In the genomic region with DNA sequence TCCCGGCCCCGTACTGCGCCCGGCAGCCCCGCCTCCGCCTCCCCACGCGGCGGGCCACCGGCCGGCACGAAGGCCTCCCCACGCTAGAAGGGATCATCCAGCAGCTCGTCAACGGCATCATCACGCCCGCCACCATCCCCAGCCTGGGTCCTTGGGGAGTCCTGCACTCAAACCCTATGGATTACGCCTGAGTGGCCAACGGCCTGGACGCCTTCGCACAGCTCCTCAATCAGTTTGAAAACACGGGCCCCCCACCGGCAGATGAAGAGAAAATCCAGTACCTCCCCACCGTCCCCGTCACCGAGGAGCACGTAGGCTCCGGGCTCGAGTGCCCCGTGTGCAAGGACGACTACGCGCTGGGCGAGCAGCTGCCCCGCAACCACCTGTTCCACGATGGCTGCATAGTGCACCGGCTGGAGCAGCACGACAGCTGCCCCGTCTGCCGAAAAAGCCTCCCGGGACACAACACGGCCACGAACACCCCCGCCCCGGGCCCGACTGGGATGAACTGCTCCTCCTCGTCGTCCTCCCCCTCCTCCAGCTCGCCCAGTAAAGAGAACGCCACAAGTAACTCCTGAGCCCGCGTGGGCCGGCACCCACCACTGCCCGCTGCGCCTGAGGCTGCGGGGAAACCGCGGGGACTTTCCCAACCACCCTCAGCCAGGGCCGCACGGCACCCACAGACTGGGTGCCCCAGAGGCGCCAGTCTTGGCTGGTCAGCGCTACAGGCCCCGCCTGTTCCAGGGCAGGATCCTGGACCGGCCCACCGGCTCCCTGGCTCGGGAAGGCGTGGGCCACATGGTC, we compare ENCODE assay signal across 9 cellular contexts. TPM values are rescaled to one million over a fixed set of nuclear protein-coding genes. Genes with fewer than 3 reads are reported as not detected.
A peak's percentile ranks its signal among the peaks of the same experiment; 100 is the strongest.
DNase-seq lines count a peak whose midpoint lies in the region; ATAC-seq, FAIRE-seq and TF ChIP-seq lines count a peak whose summit lies in the region.
"Had no signal": no experiment of that assay in that cellular context is flagged by ENCODE, and none has a peak within 500 bp of the region (broad histone marks: within the 10 kb centered on the region; RNA-seq: fewer than 3 reads in every experiment).

No MANE protein-coding gene starts in this region.

- peak overlapping the region; percentile 43 for H4K8ac ChIP-seq in neuronal stem cell (ENCODE audit: low read depth, low read length)

- DNase-seq in AG09309 (ENCODE audit: low read depth), result no peak
- peak in 3 of 5 experiments; percentile 8 to 37 (median 13) for DNase-seq in T-helper 2 cell
- no peak for DNase-seq in central memory CD8-positive, alpha-beta T cell (ENCODE audit: low spot score in 2 of 2)
- no peak for DNase-seq in neuronal stem cell (ENCODE audit: low spot score)
- no peak for DNase-seq in urothelium cell line (ENCODE audit: low spot score)

- H3K4me3 Mint-ChIP-seq in central memory CD8-positive, alpha-beta T cell, result peak overlapping the region; percentile 70

- H2BK5ac ChIP-seq in neuronal stem cell (ENCODE audit: low read length), result peak overlapping the region; percentile 6

- peak overlapping the region; percentile 48 for H3K18ac ChIP-seq in neuronal stem cell (ENCODE audit: low read length)

- H3K27ac Mint-ChIP-seq in central memory CD8-positive, alpha-beta T cell (ENCODE audit: low read depth), result no peak overlapping the region

- no peak overlapping the region for H4K91ac ChIP-seq in neuronal stem cell (ENCODE audit: low read depth, low read length, poor library complexity)

- H3K4me1 ChIP-seq in neuronal stem cell (ENCODE audit: control insufficient read depth in 2 of 2, insufficient read depth in 1 of 2, low read depth in 1 of 2, low read length in 2 of 2), result peaks cover 2 to 6% of the 10 kb centered on the region in 2 donors

- no peak overlapping the region for H3K4ac ChIP-seq in neuronal stem cell (ENCODE audit: low read length)

- H3K23ac ChIP-seq in neuronal stem cell (ENCODE audit: low read depth, low read length, poor library complexity), result peak overlapping the region; percentile 43

- H3K14ac ChIP-seq in neuronal stem cell (ENCODE audit: low read length), result no peak overlapping the region

- WGBS in neuronal stem cell (ENCODE audit: extremely low coverage in 2 of 2, insufficient read length in 2 of 2, insufficient replicate concordance in 1 of 2), 2 donors, result no CpG with 5 or more reads among the region's 67 CpGs

- H3K36me3 ChIP-seq in neuronal stem cell (replicated peaks in 1 of 2; ENCODE audit: control insufficient read depth in 2 of 2, insufficient read depth in 2 of 2, low read length in 2 of 2), result no peaks in the 10 kb centered on the region

- no peak overlapping the region for H3K27ac ChIP-seq in neuronal stem cell (replicated peaks; ENCODE audit: low read length)

- H2BK12ac ChIP-seq in neuronal stem cell (ENCODE audit: low read length), result no peak overlapping the region

- peak overlapping the region; percentile 44 for H3K9ac ChIP-seq in neuronal stem cell (ENCODE audit: low read depth, low read length, poor library complexity)

- no peaks in the 10 kb centered on the region for H3K9me3 Mint-ChIP-seq in central memory CD8-positive, alpha-beta T cell

- no peak for TF ChIP-seq CTCF in AG09309 (IDR thresholded peaks at IDR 0.05; ENCODE audit: control insufficient read depth, insufficient read depth, low read depth, low read length, missing control alignments)

- no peaks in the 10 kb centered on the region for H3K79me1 ChIP-seq in neuronal stem cell (ENCODE audit: low read depth, low read length)

- peaks cover 84% of the 10 kb centered on the region for H3K27me3 Mint-ChIP-seq in central memory CD8-positive, alpha-beta T cell

- no peaks in the 10 kb centered on the region for H3K27me3 ChIP-seq in neuronal stem cell (ENCODE audit: control insufficient read depth in 3 of 3, insufficient read depth in 3 of 3, low read depth in 1 of 3, low read length in 3 of 3)

- H3K9me3 ChIP-seq in neuronal stem cell (replicated peaks in 1 of 2; ENCODE audit: control insufficient read depth in 2 of 2, insufficient read depth in 1 of 2, low read depth in 1 of 2, low read length in 2 of 2), result peaks cover 0 to 2% of the 10 kb centered on the region in 2 donors

- H2BK15ac ChIP-seq in neuronal stem cell (ENCODE audit: low read length), result peak overlapping the region; percentile 17

- no peak overlapping the region for H2AK5ac ChIP-seq in neuronal stem cell (ENCODE audit: low read depth, low read length)

- H3K4me3 ChIP-seq in AG09309 (ENCODE audit: control insufficient read depth, low read depth, low read length) (peak overlapping the region; percentile 5), neuronal stem cell (ENCODE audit: low read length in 2 of 2) (no peak overlapping the region)

- no peak for FAIRE-seq in urothelium cell line (lab: Jason Lieb, UNC)
- FAIRE-seq: TTC549 had no signal

- H3K4me2 ChIP-seq in neuronal stem cell (ENCODE audit: insufficient read depth, low read length, poor library complexity, severe bottlenecking), result no peak overlapping the region

- no peak overlapping the region for H2BK120ac ChIP-seq in neuronal stem cell (ENCODE audit: low read depth, low read length)

- peak overlapping the region; percentile 27 for H2AFZ ChIP-seq in neuronal stem cell (ENCODE audit: low read length)

- H3K4me1 Mint-ChIP-seq in central memory CD8-positive, alpha-beta T cell, result peaks cover 20% of the 10 kb centered on the region

- ATAC-seq in GM21390 (IDR thresholded peaks at IDR 0.05; ENCODE audit: unreplicated experiment), result peak; percentile 57
- ATAC-seq in central memory CD8-positive, alpha-beta T cell (replicated peaks; ENCODE audit: extremely low read depth, poor library complexity, severe bottlenecking), result peak; percentile 55
- ATAC-seq in GM21423 (IDR thresholded peaks at IDR 0.05; ENCODE audit: unreplicated experiment), result no peak
- no peak for ATAC-seq in HG02678 (IDR thresholded peaks at IDR 0.05; ENCODE audit: unreplicated experiment)

- H3K36me3 Mint-ChIP-seq in central memory CD8-positive, alpha-beta T cell (ENCODE audit: insufficient read depth), result no peaks in the 10 kb centered on the region

RNA-seq across cellular contexts. Expression of a gene that starts 39.0 kb away (rescaled TPM):
- polyA plus RNA-seq in neuronal stem cell (2013, experiment 1 of 2), result 12.3 TPM
- 13.3 TPM for polyA plus RNA-seq in neuronal stem cell (2013, experiment 2 of 2)

Comparison
In these comparisons a context has a peak if more than half of its experiments do, and no peak if none do; other contexts are left out.
1. DNase-seq: peak in T-helper 2 cell (3 of 5); none in AG09309 (single experiment), central memory CD8-positive, alpha-beta T cell (0 of 2), neuronal stem cell (single experiment) and urothelium cell line (single experiment).
2. ATAC-seq: peak in GM21390 (single experiment) and central memory CD8-positive, alpha-beta T cell (single experiment); none in GM21423 (single experiment) and HG02678 (single experiment).